8 cellular contexts compared by ENCODE assay signal in the genomic region with DNA sequence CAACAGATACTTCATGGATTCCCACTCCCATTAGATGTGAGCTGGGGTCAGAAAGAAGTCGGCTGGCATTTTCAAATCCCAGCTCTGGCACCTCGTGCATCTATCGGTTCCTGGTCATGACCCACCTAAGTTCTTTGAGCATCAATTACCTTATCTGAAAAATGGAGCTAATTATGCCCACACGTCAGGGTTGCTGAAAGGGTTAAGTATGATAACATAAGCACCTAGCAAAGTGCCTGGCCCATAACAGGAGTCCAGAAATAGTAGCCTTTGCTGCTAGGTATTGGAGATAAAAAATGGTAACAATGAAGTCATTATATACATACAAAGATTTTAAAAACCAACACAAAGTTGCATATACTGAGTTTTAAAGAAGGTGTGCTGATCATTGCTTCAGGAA.
"Had no signal": no experiment of that assay in that cellular context is flagged by ENCODE, and none has a peak within 500 bp of the region (broad histone marks: within the 10 kb centered on the region; RNA-seq: fewer than 3 reads in every experiment).

No MANE protein-coding gene starts in this region.

- ATAC-seq: GM12878 had no signal

- DNase-seq: GDM1, GF-D8 had no signal

- H3K4me3 ChIP-seq: GM12878 had no signal

- FAIRE-seq: G401.6, GM12878, GM12891, GM12892, GM18507, GM19239 had no signal
